10 cellular contexts compared by ENCODE assay signal in the genomic region with DNA sequence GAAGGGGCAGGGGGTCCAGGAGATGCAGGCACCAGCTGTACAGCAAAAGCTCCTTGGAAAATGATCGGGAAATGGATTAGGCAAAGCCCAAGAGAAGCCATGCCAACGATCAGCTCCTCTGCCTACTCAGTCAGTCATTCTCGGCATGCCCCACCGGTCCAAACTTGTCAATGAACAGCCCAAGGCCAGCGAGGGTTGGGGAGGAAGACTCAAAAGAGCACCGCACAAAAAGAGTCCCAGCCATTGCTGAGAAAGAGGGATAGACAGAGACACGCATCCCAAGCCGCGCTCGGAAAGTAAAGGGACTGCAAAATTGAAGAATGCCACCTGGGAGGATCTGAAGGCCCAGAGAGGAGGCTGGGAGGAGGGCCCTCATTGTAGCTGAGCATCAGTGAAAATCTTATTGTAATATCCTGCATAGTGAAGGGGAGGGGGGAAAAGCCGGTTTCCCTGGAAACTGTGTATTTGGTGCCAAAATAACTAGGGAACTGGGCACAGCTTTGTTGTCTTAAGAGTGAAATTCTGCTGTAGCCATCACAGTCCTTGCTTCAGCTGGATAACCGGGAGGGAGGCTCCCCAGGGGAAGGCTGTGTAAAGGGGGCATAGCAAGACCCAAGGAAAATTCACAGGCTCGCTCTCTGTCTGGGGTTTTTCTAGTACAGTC. TPM values are rescaled to one million over a fixed set of nuclear protein-coding genes. Genes with fewer than 3 reads are reported as not detected.
DNase-seq lines count a peak whose midpoint lies in the region; TF ChIP-seq lines count a peak whose summit lies in the region.
"Had no signal": no experiment of that assay in that cellular context is flagged by ENCODE, and none has a peak within 500 bp of the region (broad histone marks: within the 10 kb centered on the region; RNA-seq: fewer than 3 reads in every experiment).

No MANE protein-coding gene starts in this region.

- H3K4me3 Mint-ChIP-seq in brain = peak overlapping the region; percentile 84 to 88 (median 85)
- H3K4me3 Mint-ChIP-seq: stimulated activated naive B cell treated with anti-CD40 and anti-IgM and Interleukin-4, amounts not matched to agents 10 μg/mL and 1 μg/mL and 100 μg/mL, for 72 hours had no signal

- DNase-seq in thyroid gland (no peak), HK-2 (ENCODE audit: unreplicated experiment) (no peak), medulla oblongata (ENCODE audit: extremely low spot score) (no peak), Kasumi-1 (lab: John Stamatoyannopoulos, UW) (no peak)
- DNase-seq: adrenal gland; NCI-H446 treated with DMSO at 0.1 percent for 48 hours; stimulated activated naive B cell treated with anti-CD40 and anti-IgM and Interleukin-4, amounts not matched to agents 10 μg/mL and 1 μg/mL and 100 μg/mL, for 72 hours had no signal

- peak overlapping the region; percentile 92 to 97 (median 94) for H3K27ac Mint-ChIP-seq in brain

- peak overlapping the region; percentile 73 for H3K4me3 ChIP-seq in HUES6 (ENCODE audit: low read depth, low read length)
- H3K4me3 ChIP-seq in iPS-20b (ENCODE audit: low read length) = peak overlapping the region; percentile 90
- H3K4me3 ChIP-seq in thyroid gland (replicated peaks in 1 of 3) = no peak overlapping the region
- H3K4me3 ChIP-seq: adrenal gland had no signal

- TF ChIP-seq CTCF in brain (conservative IDR thresholded peaks at IDR 0.05) (no peak), thyroid gland (IDR thresholded peaks at IDR 0.05) (no peak)

- 78 to 81% methylated on average over 13 of the region's 13 CpGs for WGBS in thyroid gland, 2 donors

- peaks cover 41% of the 10 kb centered on the region for H3K36me3 Mint-ChIP-seq in brain

- H3K27me3 Mint-ChIP-seq in brain = peaks cover 12% of the 10 kb centered on the region
- H3K27me3 Mint-ChIP-seq: stimulated activated naive B cell treated with anti-CD40 and anti-IgM and Interleukin-4, amounts not matched to agents 10 μg/mL and 1 μg/mL and 100 μg/mL, for 72 hours had no signal

- H3K27ac ChIP-seq in HUES6 (ENCODE audit: low read depth, low read length) (peak overlapping the region; percentile 99), iPS-20b (ENCODE audit: low read length) (peak overlapping the region; percentile 93), thyroid gland (peak overlapping the region in 2 of 3 donors; percentile 18 to 88)
- H3K27ac ChIP-seq: adrenal gland had no signal

- no peaks in the 10 kb centered on the region for H3K9me3 Mint-ChIP-seq in brain
- H3K9me3 Mint-ChIP-seq: stimulated activated naive B cell treated with anti-CD40 and anti-IgM and Interleukin-4, amounts not matched to agents 10 μg/mL and 1 μg/mL and 100 μg/mL, for 72 hours had no signal

- intact Hi-C loops in thyroid gland (cut with DNase I) = no loop called here

- H3K4me1 ChIP-seq in HUES6 (ENCODE audit: control insufficient read depth, insufficient read depth, low read length) = peaks cover 29% of the 10 kb centered on the region
- peaks cover 19% of the 10 kb centered on the region for H3K4me1 ChIP-seq in iPS-20b (ENCODE audit: insufficient read depth, low read length)
- H3K4me1 ChIP-seq in thyroid gland = peaks cover 32% of the 10 kb centered on the region in 2 donors

- H3K4me1 Mint-ChIP-seq in brain = peaks cover 36% of the 10 kb centered on the region

- peaks cover 47% of the 10 kb centered on the region for H3K36me3 ChIP-seq in HUES6 (ENCODE audit: control insufficient read depth, insufficient read depth, low read length)
- peaks cover 48% of the 10 kb centered on the region for H3K36me3 ChIP-seq in iPS-20b (ENCODE audit: insufficient read depth, low read depth, low read length)
- H3K36me3 ChIP-seq in thyroid gland = no peaks in the 10 kb centered on the region

- TF ChIP-seq POLR2A in thyroid gland (IDR thresholded peaks at IDR 0.05) = no peak

- H3K27me3 ChIP-seq in HUES6 (ENCODE audit: control insufficient read depth, insufficient read depth, low read length) (no peaks in the 10 kb centered on the region), iPS-20b (ENCODE audit: insufficient read depth, low read length) (no peaks in the 10 kb centered on the region), thyroid gland (no peaks in the 10 kb centered on the region)
- H3K27me3 ChIP-seq: adrenal gland had no signal

- H3K9ac ChIP-seq in HUES6 (ENCODE audit: low read length) (peak overlapping the region; percentile 99), iPS-20b (ENCODE audit: low read depth, low read length) (peak overlapping the region; percentile 96)

- H3K9me3 ChIP-seq in HUES6 (ENCODE audit: control insufficient read depth, insufficient read depth, low read depth, low read length) (no peaks in the 10 kb centered on the region), iPS-20b (ENCODE audit: insufficient read depth, low read depth, low read length) (no peaks in the 10 kb centered on the region), thyroid gland (no peaks in the 10 kb centered on the region)
- H3K9me3 ChIP-seq: adrenal gland had no signal

RNA-seq across cellular contexts. Expression of gene KDM2B, which starts 4.7 kb away (rescaled TPM):
- polyA plus RNA-seq in brain (ENCODE audit: insufficient read depth, low read depth, low replicate concordance) = 29.7 TPM
- total RNA-seq in thyroid gland = 10 to 100 TPM; 15.5 to 32.1 (median 21.2) TPM

RNA-seq across cellular contexts. Expression of gene ORAI1, which starts 50.2 kb away (rescaled TPM):
- polyA plus RNA-seq in brain (ENCODE audit: insufficient read depth, low read depth, low replicate concordance) = 40.4 TPM
- 10 to 100 TPM; 12.7 to 27.1 (median 17.0) TPM for total RNA-seq in thyroid gland

Comparison
In these comparisons a context has a peak if more than half of its experiments do, and no peak if none do; other contexts are left out.
1. H3K4me3 ChIP-seq: peak in HUES6 (single experiment) and iPS-20b (single experiment); none in thyroid gland (0 of 3).
2. Peak in every context shown above with its lines, with median percentiles within 50 percentile points of each other: H3K27ac ChIP-seq.